In genomic region chr18:44851806-44852205, GRCh38 we compare ENCODE assay signal across 21 cellular contexts.
DNase-seq lines count a peak whose midpoint lies in the region; ATAC-seq and TF ChIP-seq lines count a peak whose summit lies in the region.
"Had no signal": no experiment of that assay in that cellular context is flagged by ENCODE, and none has a peak within 500 bp of the region (broad histone marks: within the 10 kb centered on the region; RNA-seq: fewer than 3 reads in every experiment).

No MANE protein-coding gene starts in this region.

- H3K27ac Mint-ChIP-seq in brain (peak overlapping the region; percentile 51 to 96 (median 74)), Calu3 (ENCODE audit: unreplicated experiment) (no peak overlapping the region)
- H3K27ac Mint-ChIP-seq in stimulated activated memory B cell treated with anti-CD40 and anti-IgM and Interleukin-4, amounts not matched to agents 10 μg/mL and 1 μg/mL and 100 μg/mL, for 72 hours, result peak overlapping the region; percentile 67
- H3K27ac Mint-ChIP-seq: activated B cell treated with CpG ODN at 0.5 μM for 24 hours; B cell; dendritic cell treated with granulocyte-macrophage colony-stimulating factor and Interleukin-4, amounts not matched to agents 40 ng/mL and 50 ng/mL, for 4 days; GM23338 had no signal

- no peak for ATAC-seq in stimulated activated memory B cell treated with anti-CD40 and anti-IgM and Interleukin-4, amounts not matched to agents 10 μg/mL and 1 μg/mL and 100 μg/mL, for 72 hours
- no peak for ATAC-seq in HG03025 (IDR thresholded peaks at IDR 0.05; ENCODE audit: low FRiP score, unreplicated experiment)
- ATAC-seq in GM21515 (IDR thresholded peaks at IDR 0.05; ENCODE audit: unreplicated experiment), result no peak
- ATAC-seq: GM23338, lower lobe of right lung, upper lobe of right lung had no signal

- intact Hi-C loops in Calu3 (cut with micrococcal nuclease; ENCODE audit: unreplicated experiment), result no loop called here

- BruUV-seq in Calu3 (replicated peaks; lab: Mats Ljungman, UMichigan), result no TSS peak

- TF ChIP-seq CTCF in brain (conservative IDR thresholded peaks at IDR 0.05) (no peak), Calu3 (IDR thresholded peaks at IDR 0.05; ENCODE audit: unreplicated experiment) (no peak)

- H3K4me3 Mint-ChIP-seq in brain (peak overlapping the region in 1 of 5 experiments; percentile 10), Calu3 (ENCODE audit: low read depth, unreplicated experiment) (no peak overlapping the region)
- no peak overlapping the region for H3K4me3 Mint-ChIP-seq in stimulated activated memory B cell treated with anti-CD40 and anti-IgM and Interleukin-4, amounts not matched to agents 10 μg/mL and 1 μg/mL and 100 μg/mL, for 72 hours
- H3K4me3 Mint-ChIP-seq: activated B cell treated with CpG ODN at 0.5 μM for 24 hours; B cell; dendritic cell treated with granulocyte-macrophage colony-stimulating factor and Interleukin-4, amounts not matched to agents 40 ng/mL and 50 ng/mL, for 4 days; GM23338 had no signal

- H3K36me3 Mint-ChIP-seq in brain (peaks cover 40% of the 10 kb centered on the region), Calu3 (ENCODE audit: insufficient read depth, unreplicated experiment) (no peaks in the 10 kb centered on the region)
- H3K36me3 Mint-ChIP-seq in stimulated activated memory B cell treated with anti-CD40 and anti-IgM and Interleukin-4, amounts not matched to agents 10 μg/mL and 1 μg/mL and 100 μg/mL, for 72 hours, result peaks cover 74% of the 10 kb centered on the region

- H3K9me3 Mint-ChIP-seq in brain (peaks cover 0 to 8% (median 0%) of the 10 kb centered on the region in 5 experiments), Calu3 (ENCODE audit: low read depth, unreplicated experiment) (no peaks in the 10 kb centered on the region)
- no peaks in the 10 kb centered on the region for H3K9me3 Mint-ChIP-seq in stimulated activated memory B cell treated with anti-CD40 and anti-IgM and Interleukin-4, amounts not matched to agents 10 μg/mL and 1 μg/mL and 100 μg/mL, for 72 hours
- H3K9me3 Mint-ChIP-seq: activated B cell treated with CpG ODN at 0.5 μM for 24 hours; dendritic cell treated with granulocyte-macrophage colony-stimulating factor and Interleukin-4, amounts not matched to agents 40 ng/mL and 50 ng/mL, for 4 days; GM23338 had no signal

- CTCF ChIA-PET in Calu3 (lab: Charles Lee), result interaction anchor here (0.5 kb wide), 1 partner anchor 1254 kb away, joined by 3 read pairs; no protein-coding TSS in a partner anchor

- peak; percentile 65 for DNase-seq in DMS79 treated with DMSO at 0.1 percent for 48 hours (lab: John Stamatoyannopoulos, UW)
- DNase-seq in DMS79 (lab: John Stamatoyannopoulos, UW), result no peak
- peak; percentile 90 for DNase-seq in NCI-H345 treated with DMSO at 0.1 percent for 48 hours (lab: John Stamatoyannopoulos, UW; ENCODE audit: unreplicated experiment)
- no peak for DNase-seq in Calu3
- DNase-seq: activated B cell treated with CpG ODN at 0.5 μM for 24 hours; activated CD4-positive, alpha-beta T cell treated with anti-CD3 and anti-CD28 coated beads, Interleukin-2, amount 50 U/mL, for 48 hours; amygdala; IMR-90; islet precursor cell; lower lobe of right lung; NCI-H2029 treated with DMSO at 0.1 percent for 48 hours; occipital lobe; stimulated activated CD4-positive, alpha-beta T cell treated with anti-CD3 and anti-CD28 coated beads, Interleukin-12 subunit alpha, Interleukin-12 subunit beta, amount 100 ng/mL, for 4 hours; upper lobe of right lung had no signal

- no peaks in the 10 kb centered on the region for H3K27me3 Mint-ChIP-seq in brain
- no peaks in the 10 kb centered on the region for H3K27me3 Mint-ChIP-seq in stimulated activated memory B cell treated with anti-CD40 and anti-IgM and Interleukin-4, amounts not matched to agents 10 μg/mL and 1 μg/mL and 100 μg/mL, for 72 hours
- H3K27me3 Mint-ChIP-seq in Calu3 (ENCODE audit: unreplicated experiment), result no peaks in the 10 kb centered on the region
- H3K27me3 Mint-ChIP-seq: activated B cell treated with CpG ODN at 0.5 μM for 24 hours, B cell had no signal

- H3K4me1 Mint-ChIP-seq in brain, result peaks cover 74% of the 10 kb centered on the region
- peaks cover 86% of the 10 kb centered on the region for H3K4me1 Mint-ChIP-seq in stimulated activated memory B cell treated with anti-CD40 and anti-IgM and Interleukin-4, amounts not matched to agents 10 μg/mL and 1 μg/mL and 100 μg/mL, for 72 hours
- H3K4me1 Mint-ChIP-seq in Calu3 (ENCODE audit: low read depth, unreplicated experiment), result no peaks in the 10 kb centered on the region

Comparison
In these comparisons a context has a peak if more than half of its experiments do, and no peak if none do; other contexts are left out.
1. DNase-seq: peak in DMS79 treated with DMSO at 0.1 percent for 48 hours (single experiment) and NCI-H345 treated with DMSO at 0.1 percent for 48 hours (single experiment); none in DMS79 (single experiment) and Calu3 (single experiment).